ENCODE assay signal across 8 cellular contexts in genomic region chr7:37920305-37920618, GRCh38. TPM values are rescaled to one million over a fixed set of nuclear protein-coding genes. Genes with fewer than 3 reads are reported as not detected.
DNase-seq lines count a peak whose midpoint lies in the region; ATAC-seq, FAIRE-seq and TF ChIP-seq lines count a peak whose summit lies in the region.

No MANE protein-coding gene starts in this region.

- no peaks in the 10 kb centered on the region for H4K20me1 ChIP-seq in endothelial cell of umbilical vein (replicated peaks; ENCODE audit: control insufficient read depth, extremely low read depth, insufficient read depth, low read length)

- POLR2A ChIA-PET in CD4-positive, alpha-beta T cell (lab: Charles Lee) = no interaction called here
- POLR2A ChIA-PET in endothelial cell of umbilical vein (lab: Charles Lee) = no interaction called here

- CTCF ChIA-PET in CD4-positive, alpha-beta T cell (lab: Charles Lee) = no interaction called here
- CTCF ChIA-PET in endothelial cell of umbilical vein (lab: Charles Lee) = interaction anchor here (0.9 to 1.7 kb wide), 2 partner anchors 450 to 454 kb away, joined by 3 read pairs; no protein-coding TSS in a partner anchor

- H3K4me2 ChIP-seq in endothelial cell of umbilical vein (ENCODE audit: insufficient read depth, low read length) = no peak overlapping the region

- peaks cover 15% of the 10 kb centered on the region for H3K4me1 Mint-ChIP-seq in CD4-positive, alpha-beta T cell (ENCODE audit: low read depth)

- H3K27me3 ChIP-seq in CD4-positive, alpha-beta T cell (ENCODE audit: control insufficient read depth, insufficient read depth, low read length) = peaks cover 64% of the 10 kb centered on the region
- H3K27me3 ChIP-seq in MG63 (peaks cover 5% of the 10 kb centered on the region; the same call in 1 of the 2 replicates), endothelial cell of umbilical vein (ENCODE audit: control insufficient read depth in 2 of 2, insufficient read depth in 2 of 2, low read length in 2 of 2) (peaks cover 25 to 42% of the 10 kb centered on the region in 2 experiments), neutrophil (peaks cover 71% of the 10 kb centered on the region)

- H3K4me3 Mint-ChIP-seq in CD4-positive, alpha-beta T cell = peak overlapping the region; percentile 87

- peaks cover 2% of the 10 kb centered on the region for H3K9me3 Mint-ChIP-seq in CD4-positive, alpha-beta T cell

- peaks cover 70% of the 10 kb centered on the region for H3K27me3 Mint-ChIP-seq in CD4-positive, alpha-beta T cell

- no peak for TF ChIP-seq CTCF in CD4-positive, alpha-beta T cell (IDR thresholded peaks at IDR 0.05)
- TF ChIP-seq CTCF in endothelial cell of umbilical vein (IDR thresholded peaks at IDR 0.05; ENCODE audit: extremely low read depth in 1 of 2, insufficient read depth in 1 of 2, low read depth in 1 of 2, low read length in 2 of 2) = no peak
- TF ChIP-seq CTCF in neutrophil (IDR thresholded peaks at IDR 0.05) = no peak

- ATAC-seq in CD4-positive, alpha-beta T cell (ENCODE audit: poor library complexity) = no peak
- no peak for ATAC-seq in left colon

- no peak overlapping the region for H3K27ac ChIP-seq in CD4-positive, alpha-beta T cell (ENCODE audit: low read depth, low read length)
- H3K27ac ChIP-seq in endothelial cell of umbilical vein (ENCODE audit: insufficient read depth, low read depth, low read length) (no peak overlapping the region), neutrophil (no peak overlapping the region)

- intact Hi-C loops in CD4-positive, alpha-beta T cell (cut with DNase I, micrococcal nuclease) = no loop called here
- intact Hi-C loops in endothelial cell of umbilical vein (cut with micrococcal nuclease) = no loop called here
- intact Hi-C loops in left colon (cut with DNase I, micrococcal nuclease) = no loop called here

- no peak for TF ChIP-seq POLR2A in endothelial cell of umbilical vein (IDR thresholded peaks at IDR 0.05; ENCODE audit: low read depth, low read length)

- no peak overlapping the region for H3K9ac ChIP-seq in endothelial cell of umbilical vein (replicated peaks; ENCODE audit: extremely low read depth, insufficient read depth, low read length)

- no peak for FAIRE-seq in endothelial cell of umbilical vein (lab: Jason Lieb, UNC)

- no peaks in the 10 kb centered on the region for H3K9me3 ChIP-seq in CD4-positive, alpha-beta T cell (ENCODE audit: control insufficient read depth, low read length)
- H3K9me3 ChIP-seq in MG63 (0 out of 2 replicates have a peak, but pooled peaks cover 2% of the 10 kb centered on the region), endothelial cell of umbilical vein (replicated peaks; ENCODE audit: control insufficient read depth, insufficient read depth, low read length) (no peaks in the 10 kb centered on the region), neutrophil (no peaks in the 10 kb centered on the region)

- H3K79me2 ChIP-seq in endothelial cell of umbilical vein (ENCODE audit: control insufficient read depth, insufficient read depth, low read length) = no peaks in the 10 kb centered on the region

- no peak overlapping the region for H3K27ac Mint-ChIP-seq in CD4-positive, alpha-beta T cell

- H3K36me3 ChIP-seq in MG63 (no peaks in the 10 kb centered on the region; the same call in 1 of the 2 replicates), endothelial cell of umbilical vein (ENCODE audit: control insufficient read depth in 2 of 2, extremely low read depth in 1 of 2, insufficient read depth in 2 of 2, low read length in 2 of 2) (no peaks in the 10 kb centered on the region), neutrophil (no peaks in the 10 kb centered on the region)

- no peaks in the 10 kb centered on the region for H3K9me1 ChIP-seq in endothelial cell of umbilical vein (replicated peaks; ENCODE audit: control insufficient read depth, extremely low read depth, insufficient read depth, low read length)

- H3K36me3 Mint-ChIP-seq in CD4-positive, alpha-beta T cell (ENCODE audit: low read depth) = no peaks in the 10 kb centered on the region

- H3K4me1 ChIP-seq in endothelial cell of umbilical vein (ENCODE audit: control insufficient read depth, extremely low read depth, insufficient read depth, low read length) (peaks cover 4% of the 10 kb centered on the region), neutrophil (ENCODE audit: control insufficient read depth in 1 of 2, insufficient read depth in 1 of 2, low read depth in 1 of 2, low read length in 1 of 2) (peaks cover 32 to 36% of the 10 kb centered on the region in 2 experiments)

- peak overlapping the region; percentile 73 for H2AFZ ChIP-seq in endothelial cell of umbilical vein (ENCODE audit: low read depth, low read length)

- dilution Hi-C loops in endothelial cell of umbilical vein (cut with MboI; ENCODE audit: extremely low pct_ligation_motif_present, low sequenced_read_pairs) = no loop called here

- no peak for DNase-seq in CD4-positive, alpha-beta T cell
- DNase-seq in MG63 = no peak
- DNase-seq in endothelial cell of umbilical vein (ENCODE audit: low read depth, low spot score) = no peak
- no peak for DNase-seq in left colon
- no peak for DNase-seq in NCI-H2081 (lab: John Stamatoyannopoulos, UW)
- no peak for DNase-seq in activated effector memory CD4-positive, alpha-beta T cell treated with anti-CD3 and anti-CD28 coated beads, Interleukin-2, amount 50 U/mL, for 16 hours
- no peak for DNase-seq in COLO829 (ENCODE audit: low spot score)

- BruUV-seq in endothelial cell of umbilical vein (replicated peaks; lab: Mats Ljungman, UMichigan) = no TSS peak

- peak overlapping the region; percentile 52 for H3K4me3 ChIP-seq in MG63
- H3K4me3 ChIP-seq in endothelial cell of umbilical vein (replicated peaks in 1 of 3; ENCODE audit: insufficient read depth in 1 of 3, low read depth in 1 of 3, low read length in 3 of 3) = no peak overlapping the region
- H3K4me3 ChIP-seq in neutrophil (ENCODE audit: low read depth in 1 of 2, low read length in 1 of 2) = peak overlapping the region; percentile 29 to 51

TF ChIP-seq in endothelial cell of umbilical vein, 7 proteins besides CTCF, POLR2A, EP300 and RAD21:
- TF ChIP-seq JUN (IDR thresholded peaks at IDR 0.05; ENCODE audit: borderline replicate concordance, insufficient read depth, insufficient read length, low read depth) = no peak

RNA-seq across cellular contexts. Expression of gene EPDR1, which starts 0.2 kb away (rescaled TPM):
- not detected for total RNA-seq in CD4-positive, alpha-beta T cell
- 18.7 and 24.4 TPM in 2 replicates for total RNA-seq in MG63 (2014; rRNA removed; shearing (Covaris generic); ENCODE audit: low replicate concordance)
- total RNA-seq in endothelial cell of umbilical vein (0.39 and 0.66 TPM in 2 replicates), left colon (10 to 100 TPM; 10.5 to 19.7 TPM)
- polyA plus RNA-seq in endothelial cell of umbilical vein = 0.40 and 0.57 TPM in 2 replicates
- polyA plus RNA-seq in endothelial cell of umbilical vein (2011; cell fraction: cytosol; rRNA removed) = 0.30 and 0.32 TPM in 2 replicates
- polyA plus RNA-seq in endothelial cell of umbilical vein (2011; cell fraction: nucleus; rRNA removed) = 0.20 and 0.22 TPM in 2 replicates
- 0.07 and 0.27 TPM in 2 replicates for polyA plus RNA-seq in endothelial cell of umbilical vein (2012)
- 0.34 and 0.83 TPM in 2 replicates for polyA minus RNA-seq in endothelial cell of umbilical vein
- 18.9 TPM for polyA minus RNA-seq in endothelial cell of umbilical vein (2011; cell fraction: cytosol; rRNA and poly(A)+ RNA removed)
- 0.29 TPM in 1 of 2 replicates, not detected in the other for polyA minus RNA-seq in endothelial cell of umbilical vein (2011; cell fraction: nucleus; rRNA and poly(A)+ RNA removed)

RNA-seq across cellular contexts. Expression of gene SFRP4, which starts 3.6 kb away (rescaled TPM):
- total RNA-seq in CD4-positive, alpha-beta T cell = not detected
- total RNA-seq in MG63 (2014; rRNA removed; shearing (Covaris generic); ENCODE audit: low replicate concordance) = 13.1 and 16.3 TPM in 2 replicates
- total RNA-seq in endothelial cell of umbilical vein (not detected in 2 replicates), left colon (under 1 TPM; 0.39 to 0.43 TPM)
- not detected in 2 replicates for polyA plus RNA-seq in endothelial cell of umbilical vein
- not detected in 2 replicates for polyA plus RNA-seq in endothelial cell of umbilical vein (2011; cell fraction: cytosol; rRNA removed)
- polyA plus RNA-seq in endothelial cell of umbilical vein (2011; cell fraction: nucleus; rRNA removed) = not detected in 2 replicates
- polyA plus RNA-seq in endothelial cell of umbilical vein (2012) = not detected in 2 replicates
- not detected in 2 replicates for polyA minus RNA-seq in endothelial cell of umbilical vein
- not detected for polyA minus RNA-seq in endothelial cell of umbilical vein (2011; cell fraction: cytosol; rRNA and poly(A)+ RNA removed)
- not detected in 2 replicates for polyA minus RNA-seq in endothelial cell of umbilical vein (2011; cell fraction: nucleus; rRNA and poly(A)+ RNA removed)

Comparison
In these comparisons a context has a peak if more than half of its experiments do, and no peak if none do; other contexts are left out.
1. H3K4me3 ChIP-seq: peak in MG63 (single experiment) and neutrophil (2 of 2); none in endothelial cell of umbilical vein (0 of 3).